Comparison of ENCODE assay signal across 3 cellular contexts in the genomic region with DNA sequence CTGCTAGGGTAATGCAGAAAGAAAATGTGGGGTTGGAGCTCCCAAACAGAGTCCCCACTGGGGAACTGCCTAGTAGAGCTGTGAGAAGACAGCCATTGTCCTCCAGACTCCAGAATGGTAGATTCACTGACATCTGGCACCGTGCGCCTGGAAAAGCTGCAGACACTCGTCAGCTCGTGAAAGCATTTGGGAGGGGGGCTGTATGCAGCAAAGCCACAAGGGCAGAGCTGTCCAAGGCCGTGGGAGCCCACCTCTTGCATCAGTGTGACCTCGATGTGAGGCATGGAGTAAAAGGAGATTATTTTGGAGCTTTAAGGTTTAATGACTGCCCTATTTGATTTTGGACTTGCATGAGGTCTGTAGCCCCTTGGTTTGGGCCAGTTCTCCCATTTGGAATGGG.
"Had no signal": no experiment of that assay in that cellular context is flagged by ENCODE, and none has a peak within 500 bp of the region (broad histone marks: within the 10 kb centered on the region; RNA-seq: fewer than 3 reads in every experiment).

No MANE protein-coding gene starts in this region.

- H3K4me3 ChIP-seq: GM12878 had no signal

- DNase-seq: GDM1, GF-D8 had no signal

- ATAC-seq: GM12878 had no signal
